ENCODE assay signal across 37 cellular contexts in the genomic region with DNA sequence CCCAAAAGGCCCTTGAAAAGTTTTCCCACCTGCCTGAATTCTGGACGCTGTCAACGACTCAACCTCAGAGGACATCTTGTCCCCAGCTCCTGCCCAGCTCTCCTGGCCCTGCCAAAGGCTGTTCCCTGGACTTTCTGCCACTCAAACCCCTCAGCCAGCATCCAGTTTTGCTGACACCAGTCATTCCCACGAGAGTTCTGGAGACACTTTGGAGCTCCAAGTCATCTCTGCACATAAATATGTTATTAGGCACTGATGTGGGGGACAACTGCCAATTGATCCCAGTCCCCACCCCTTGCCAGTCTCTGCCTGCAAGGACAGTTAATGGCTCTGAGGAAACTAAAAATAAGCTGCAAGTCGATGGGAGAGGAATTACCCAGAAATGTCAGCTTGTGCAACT. TPM values are rescaled to one million over a fixed set of nuclear protein-coding genes. Genes with fewer than 3 reads are reported as not detected.
"Had no signal": no experiment of that assay in that cellular context is flagged by ENCODE, and none has a peak within 500 bp of the region (broad histone marks: within the 10 kb centered on the region; RNA-seq: fewer than 3 reads in every experiment).

No MANE protein-coding gene starts in this region.

- H3K27ac ChIP-seq: adrenal gland, Peyer's patch, SJSA1 had no signal

- H3K36me3 ChIP-seq: adrenal gland, MG63, Peyer's patch, SJSA1 had no signal

- H3K27me3 ChIP-seq: adrenal gland, MG63, Peyer's patch, SJSA1 had no signal

- H3K4me1 Mint-ChIP-seq: activated CD4-positive, alpha-beta T cell treated with anti-CD3 and anti-CD28 coated beads for 36 hours; activated CD4-positive, alpha-beta T cell treated with anti-CD3 and anti-CD28 coated beads, Interleukin-2, amount 10 ng/mL, durations not matched to agents 7 days and 5 days had no signal

- ATAC-seq: activated CD4-positive, alpha-beta T cell treated with anti-CD3 and anti-CD28 coated beads for 36 hours; activated CD4-positive, CD25-positive, alpha-beta regulatory T cell treated with anti-CD3 and anti-CD28 coated beads, Interleukin-2, amount 50 U/mL, for 24 hours; activated CD8-positive, alpha-beta T cell treated with anti-CD3 and anti-CD28 coated beads, Interleukin-2, amount 10 ng/mL, durations not matched to agents 7 days and 5 days; activated naive CD4-positive, alpha-beta T cell treated with anti-CD3 and anti-CD28 coated beads, Interleukin-2, amount 50 U/mL, for 72 hours; PC-3; WTC11 had no signal

- H3K4me3 Mint-ChIP-seq: activated CD4-positive, alpha-beta T cell treated with anti-CD3 and anti-CD28 coated beads for 36 hours; activated CD4-positive, alpha-beta T cell treated with anti-CD3 and anti-CD28 coated beads, Interleukin-2, amount 10 ng/mL, durations not matched to agents 7 days and 5 days; activated CD8-positive, alpha-beta T cell treated with anti-CD3 and anti-CD28 coated beads, Interleukin-2, amount 10 ng/mL, durations not matched to agents 7 days and 5 days; activated T-cell treated with anti-CD3 and anti-CD28 coated beads, Interleukin-2, amount 50 U/mL, for 24 hours; brain; T-helper 1 cell treated with Interleukin-12 subunit alpha and Interleukin-12 subunit beta and Interleukin-4 antibody, amounts not matched to agents 30 μg/mL and 1 μg/mL, for 36 hours; T-helper 2 cell treated with Interferon-gamma antibody and Interleukin-4, amounts not matched to agents 5 μg/mL and 100 μg/mL, for 36 hours; WTC11 had no signal

- FAIRE-seq: bronchial epithelial cell, TTC549 had no signal

- H3K4me2 ChIP-seq: SK-N-SH had no signal

- H3K9me3 Mint-ChIP-seq: activated T-cell treated with anti-CD3 and anti-CD28 coated beads, Interleukin-2, amount 50 U/mL, for 24 hours had no signal

- H3K9ac ChIP-seq: SK-N-SH had no signal

- H3K4me1 ChIP-seq: adrenal gland, Peyer's patch, SJSA1 had no signal

- H3K27ac Mint-ChIP-seq: activated CD4-positive, alpha-beta T cell treated with anti-CD3 and anti-CD28 coated beads for 36 hours; activated CD4-positive, alpha-beta T cell treated with anti-CD3 and anti-CD28 coated beads, Interleukin-2, amount 10 ng/mL, durations not matched to agents 7 days and 5 days; activated CD8-positive, alpha-beta T cell treated with anti-CD3 and anti-CD28 coated beads, Interleukin-2, amount 10 ng/mL, durations not matched to agents 7 days and 5 days; activated T-cell treated with anti-CD3 and anti-CD28 coated beads, Interleukin-2, amount 50 U/mL, for 24 hours; activated T-helper 2 cell treated with anti-CD3 and anti-CD28 coated beads, Interferon-gamma antibody, Interleukin-2, Interleukin-4, amounts not matched to agents 10 μg/mL and 5 μg/mL and 100 μg/mL, durations not matched to agents 14 hours and 24 hours and 36 hours; brain; T-helper 1 cell treated with Interleukin-12 subunit alpha and Interleukin-12 subunit beta and Interleukin-4 antibody, amounts not matched to agents 30 μg/mL and 1 μg/mL, for 36 hours; T-helper 2 cell treated with Interferon-gamma antibody and Interleukin-4, amounts not matched to agents 5 μg/mL and 100 μg/mL, for 36 hours; WTC11 had no signal

- DNase-seq: activated CD4-positive, alpha-beta T cell treated with anti-CD3 and anti-CD28 coated beads for 36 hours; activated CD4-positive, alpha-beta T cell treated with anti-CD3 and anti-CD28 coated beads, Interleukin-2, amount 10 ng/mL, durations not matched to agents 7 days and 5 days; activated CD4-positive, alpha-beta T cell treated with anti-CD3 and anti-CD28 coated beads, Interleukin-2, amount 50 U/mL, for 48 hours; activated CD8-positive, alpha-beta T cell treated with anti-CD3 and anti-CD28 coated beads, Interleukin-2, amount 10 ng/mL, durations not matched to agents 7 days and 5 days; activated gamma-delta T cell; activated naive CD4-positive, alpha-beta T cell treated with Interleukin-2 at 50 U/mL for 16 hours; activated T-cell treated with anti-CD3 and anti-CD28 coated beads, Interleukin-2, amount 50 U/mL, for 24 hours; adrenal gland; caudate nucleus; Kasumi-1; KG1; MG63; NCI-H1092 treated with DMSO at 0.1 percent for 48 hours; NCI-H1436; NCI-H1694 treated with DMSO at 0.1 percent for 48 hours; NCI-H2029; NCI-H2107; NCI-H2171; NCI-H510A; NCI-H526; NCI-H748 treated with DMSO at 0.1 percent for 48 hours; NK-92 treated with Interleukin-12 subunit alpha and Interleukin-12 subunit beta, amount 100 ng/mL, for 24 hours; PC-3; Peyer's patch; RPMI8226; SHP77 treated with DMSO at 0.1 percent for 48 hours; SK-N-SH had no signal

- H3K9me3 ChIP-seq: adrenal gland, SJSA1, SK-N-SH had no signal

- H3K4me3 ChIP-seq: adrenal gland, MG63, Peyer's patch, SJSA1 had no signal

RNA-seq across cellular contexts. Expression of gene KCNB1, which starts 38.9 kb away (rescaled TPM):
- total RNA-seq: activated CD4-positive, alpha-beta T cell treated with anti-CD3 and anti-CD28 coated beads for 36 hours; activated CD8-positive, alpha-beta T cell treated with anti-CD3 and anti-CD28 coated beads, Interleukin-2, amount 10 ng/mL, durations not matched to agents 7 days and 5 days; activated naive CD4-positive, alpha-beta T cell treated with anti-CD3 and anti-CD28 coated beads, Interleukin-2, amount 50 U/mL, for 72 hours; bronchial epithelial cell had no signal

RNA-seq across cellular contexts. Expression of gene PTGIS, which starts 46.6 kb away (rescaled TPM):
- total RNA-seq: SJSA1 had no signal
